In the genomic region with DNA sequence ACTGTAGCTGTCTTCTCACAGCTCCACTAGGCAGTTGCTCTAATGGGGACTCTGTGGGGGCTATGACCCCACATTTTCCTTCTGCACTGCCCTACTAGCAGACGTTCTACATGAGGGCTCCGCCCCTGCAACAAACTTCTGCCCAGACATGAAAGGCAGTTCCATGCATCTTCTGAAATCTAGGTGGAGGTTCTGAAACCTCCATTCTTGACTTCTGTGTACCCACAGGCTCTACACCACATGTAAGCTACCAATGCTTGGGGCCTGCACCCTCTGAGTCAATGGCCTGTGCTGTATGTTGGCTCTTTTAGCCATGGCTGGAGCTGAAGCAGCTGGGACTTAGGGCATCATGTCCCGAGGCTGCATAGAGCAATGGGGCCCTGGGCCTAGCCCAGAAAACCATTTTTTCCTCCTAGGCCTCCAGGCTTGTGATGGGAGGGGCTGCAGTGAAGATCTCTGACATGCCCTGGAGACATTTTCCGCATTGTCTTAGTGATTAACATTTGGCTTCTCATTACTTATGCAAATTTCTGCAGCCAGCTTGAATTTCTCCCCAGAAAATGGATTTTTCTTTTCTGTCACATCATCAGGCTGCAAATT, we compare ENCODE assay signal across 9 cellular contexts.
"Had no signal": no experiment of that assay in that cellular context is flagged by ENCODE, and none has a peak within 500 bp of the region (broad histone marks: within the 10 kb centered on the region; RNA-seq: fewer than 3 reads in every experiment).

No MANE protein-coding gene starts in this region.

- DNase-seq: GM23248, GOT3, H7, KG1 had no signal

- H3K4me3 ChIP-seq: GM23248, HAP-1 had no signal

- H3K4me1 Mint-ChIP-seq: IgD-negative memory B cell had no signal

- H3K36me3 ChIP-seq: HAP-1 had no signal

- H3K27me3 Mint-ChIP-seq: IgD-negative memory B cell had no signal

- H2AFZ ChIP-seq: GM23248 had no signal

- H3K4me3 Mint-ChIP-seq: IgD-negative memory B cell had no signal

- FAIRE-seq: HepG2 had no signal

- ATAC-seq: HCT116, HepG2 had no signal

- H3K27ac Mint-ChIP-seq: IgD-negative memory B cell had no signal

- H3K4me1 ChIP-seq: HAP-1 had no signal

- H3K27ac ChIP-seq: GM23248, HL-60 had no signal

- H3K36me3 Mint-ChIP-seq: IgD-negative memory B cell had no signal

- H3K9ac ChIP-seq: GM23248 had no signal
